ENCODE assay signal across 8 cellular contexts in genomic region chr19:5131031-5131865, GRCh38.
DNase-seq lines count a peak whose midpoint lies in the region; ATAC-seq and TF ChIP-seq lines count a peak whose summit lies in the region.

No MANE protein-coding gene starts in this region.

- 89 to 91% methylated on average over 27 to 30 of the region's 30 CpGs for WGBS in aorta, 2 donors
- WGBS in right cardiac atrium = 85% methylated on average over 30 of the region's 30 CpGs

- no peaks in the 10 kb centered on the region for H3K27me3 Mint-ChIP-seq in T-cell
- H3K27me3 Mint-ChIP-seq in neural progenitor cell (ENCODE audit: insufficient read depth, low read depth) = peaks cover 4% of the 10 kb centered on the region

- H3K4me3 ChIP-seq in neural progenitor cell (no peak overlapping the region), aorta (ENCODE audit: low read length in 2 of 2) (no peak overlapping the region), right cardiac atrium (ENCODE audit: low read length) (no peak overlapping the region)

- CTCF ChIA-PET in T-cell (lab: Charles Lee) = no interaction called here

- POLR2A ChIA-PET in T-cell (lab: Charles Lee) = no interaction called here

- no peak overlapping the region for H2AFZ ChIP-seq in neural progenitor cell (replicated peaks)

- peak; percentile 48 for TF ChIP-seq POLR2A in GM18526 (IDR thresholded peaks at IDR 0.05; ENCODE audit: extremely low read depth, insufficient read length)

- peak overlapping the region; percentile 45 for H3K4me2 ChIP-seq in neural progenitor cell

- H3K36me3 Mint-ChIP-seq in T-cell (peaks cover 15% of the 10 kb centered on the region), neural progenitor cell (no peaks in the 10 kb centered on the region)

- H3K27ac Mint-ChIP-seq in T-cell = peak overlapping the region; percentile 78 to 97
- peak overlapping the region; percentile 81 for H3K27ac Mint-ChIP-seq in neural progenitor cell

- H3K4me3 Mint-ChIP-seq in T-cell (peak overlapping the region; percentile 70 to 86 (median 74)), neural progenitor cell (peak overlapping the region; percentile 67)

- peak; percentile 14 for TF ChIP-seq CTCF in neural progenitor cell (IDR thresholded peaks at IDR 0.05)

- H3K4me1 ChIP-seq in neural progenitor cell = peaks cover 56% of the 10 kb centered on the region
- H3K4me1 ChIP-seq in aorta (ENCODE audit: control insufficient read depth in 1 of 2, insufficient read depth in 2 of 2, low read length in 2 of 2) = no peaks in the 10 kb centered on the region
- H3K4me1 ChIP-seq in right cardiac atrium (ENCODE audit: control insufficient read depth, insufficient read depth, low read length) = peaks cover 16% of the 10 kb centered on the region

- H3K9ac ChIP-seq in neural progenitor cell = no peak overlapping the region

- peak overlapping the region; percentile 79 for H3K27ac ChIP-seq in neural progenitor cell
- no peak overlapping the region for H3K27ac ChIP-seq in aorta (ENCODE audit: low read depth in 1 of 2, low read length in 2 of 2)
- no peak overlapping the region for H3K27ac ChIP-seq in right cardiac atrium (ENCODE audit: low read length)

- peaks cover 6% of the 10 kb centered on the region for H4K20me1 ChIP-seq in neural progenitor cell (ENCODE audit: low read depth)

- no peaks in the 10 kb centered on the region for H3K36me3 ChIP-seq in neural progenitor cell
- H3K36me3 ChIP-seq in aorta (ENCODE audit: control insufficient read depth in 1 of 2, insufficient read depth in 2 of 2, low read length in 1 of 2) = peaks cover 0 to 2% of the 10 kb centered on the region in 2 donors

- intact Hi-C loops in aorta (cut with DNase I) (no loop called here), right cardiac atrium (cut with DNase I) (loop anchor here in 1 of 4 donors (10.0 kb wide), 1 partner anchor 76 kb away; no protein-coding TSS in a partner anchor)

- H3F3A ChIP-seq in neural progenitor cell (ENCODE audit: low read depth) = peaks cover 30% of the 10 kb centered on the region

- H3K27me3 ChIP-seq in neural progenitor cell (no peaks in the 10 kb centered on the region), aorta (ENCODE audit: control insufficient read depth in 1 of 2, insufficient read depth in 2 of 2, low read length in 1 of 2) (no peaks in the 10 kb centered on the region), right cardiac atrium (ENCODE audit: control insufficient read depth, insufficient read depth) (no peaks in the 10 kb centered on the region)

- ATAC-seq in HG02571 (IDR thresholded peaks at IDR 0.05; ENCODE audit: unreplicated experiment) (peak; percentile 41), T-cell (replicated peaks in 1 of 4) (peak in 1 of 4 experiments; percentile 24), aorta (ENCODE audit: low FRiP score) (no peak), right cardiac atrium (no peak)

- H3K9me3 ChIP-seq in neural progenitor cell (ENCODE audit: low read depth) (no peaks in the 10 kb centered on the region), aorta (ENCODE audit: control insufficient read depth, low read length) (no peaks in the 10 kb centered on the region), right cardiac atrium (ENCODE audit: control insufficient read depth, low read length) (no peaks in the 10 kb centered on the region)

- no peaks in the 10 kb centered on the region for H3K9me3 Mint-ChIP-seq in T-cell
- H3K9me3 Mint-ChIP-seq in neural progenitor cell = no peaks in the 10 kb centered on the region

- peak in 12 of 34 experiments; percentile 20 to 61 (median 30) for DNase-seq in T-cell
- DNase-seq in neural progenitor cell (ENCODE audit: low spot score) = no peak
- no peak for DNase-seq in medulla oblongata (ENCODE audit: extremely low spot score)
- DNase-seq in stimulated activated CD4-positive, alpha-beta T cell treated with anti-CD3 and anti-CD28 coated beads, Interleukin-15, amount 100 ng/mL, for 24 hours = no peak
- DNase-seq in aorta = no peak
- DNase-seq in right cardiac atrium = no peak

- H3K4me1 Mint-ChIP-seq in T-cell (peaks cover 28 to 46% (median 28%) of the 10 kb centered on the region in 3 donors), neural progenitor cell (peaks cover 43% of the 10 kb centered on the region)

- H3K79me2 ChIP-seq in neural progenitor cell (ENCODE audit: low read depth) = no peaks in the 10 kb centered on the region
